26 cellular contexts compared by ENCODE assay signal in genomic region chr7:21547511-21547910, GRCh38. TPM values are rescaled to one million over a fixed set of nuclear protein-coding genes. Genes with fewer than 3 reads are reported as not detected.
"Had no signal": no experiment of that assay in that cellular context is flagged by ENCODE, and none has a peak within 500 bp of the region (broad histone marks: within the 10 kb centered on the region; RNA-seq: fewer than 3 reads in every experiment).

No MANE protein-coding gene starts in this region.

- H3K27me3 ChIP-seq: adrenal gland had no signal

- ATAC-seq: activated CD4-positive, alpha-beta T cell treated with anti-CD3 and anti-CD28 coated beads for 36 hours; activated T-helper 17 cell treated with anti-CD3 and anti-CD28 coated beads, Interleukin-2, amount 50 U/mL, for 72 hours; esophagus mucosa; gastroesophageal sphincter; left ventricle myocardium superior; naive thymus-derived CD8-positive, alpha-beta T cell had no signal

- DNase-seq: activated B cell treated with CpG ODN at 0.5 μM for 24 hours; activated CD4-positive, alpha-beta T cell treated with anti-CD3 and anti-CD28 coated beads for 36 hours; activated CD4-positive, alpha-beta T cell treated with anti-CD3 and anti-CD28 coated beads, Interleukin-2, amount 50 U/mL, for 4 hours; activated CD8-positive, alpha-beta memory T cell treated with anti-CD3 and anti-CD28 coated beads for 24 hours; activated CD8-positive, alpha-beta memory T cell treated with anti-CD3 and anti-CD28 coated beads, Interleukin-2, amount 50 U/mL, for 4 hours; activated T-cell treated with anti-CD3 and anti-CD28 coated beads, Interleukin-2, amount 50 U/mL, for 24 hours; adrenal gland; brain microvascular endothelial cell; central memory CD4-positive, alpha-beta T cell; effector memory CD4-positive, alpha-beta T cell; head of caudate nucleus; hypothalamus; left ventricle myocardium superior; mammary epithelial cell; naive thymus-derived CD8-positive, alpha-beta T cell; retina; sigmoid colon; stimulated activated CD4-positive, alpha-beta T cell treated with anti-CD3 and anti-CD28 coated beads, Interleukin-4, amount 100 ng/mL, for 1 hour; stimulated activated naive CD4-positive, alpha-beta T cell treated with Interleukin-2 at 50 U/mL for 16 hours; upper lobe of left lung had no signal

- H3K4me3 ChIP-seq: adrenal gland, ascending aorta, gastroesophageal sphincter, neural progenitor cell, sigmoid colon, thoracic aorta, upper lobe of left lung had no signal

- H3K36me3 ChIP-seq: adrenal gland, ascending aorta, brain microvascular endothelial cell, gastroesophageal sphincter, neural progenitor cell, sigmoid colon, thoracic aorta, upper lobe of left lung had no signal

RNA-seq across cellular contexts. Expression of gene DNAH11, which starts 4.7 kb away (rescaled TPM):
- total RNA-seq: activated B cell treated with CpG ODN at 0.5 μM for 24 hours had no signal
